13 cellular contexts compared by ENCODE assay signal in the genomic region with DNA sequence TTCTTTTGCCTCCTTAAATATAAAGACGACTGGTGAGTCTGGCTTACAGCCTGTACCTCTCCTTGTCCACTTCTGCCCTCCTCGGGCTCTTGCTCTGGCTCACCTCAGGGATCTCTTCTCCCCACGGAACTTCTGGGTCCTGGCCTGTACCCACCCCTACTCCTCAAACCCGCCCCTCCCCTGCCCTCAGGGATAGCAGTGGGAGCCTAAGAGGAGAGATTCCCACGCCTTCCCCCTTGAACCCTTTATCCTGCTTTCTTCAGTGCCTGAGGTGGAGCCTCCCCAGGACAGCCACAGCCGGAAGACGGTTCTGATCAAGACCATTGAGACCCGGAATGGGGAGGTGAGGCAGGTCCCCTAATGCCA. TPM values are rescaled to one million over a fixed set of nuclear protein-coding genes. Genes with fewer than 3 reads are reported as not detected.
A peak's percentile ranks its signal among the peaks of the same experiment; 100 is the strongest.
DNase-seq lines count a peak whose midpoint lies in the region; ATAC-seq and TF ChIP-seq lines count a peak whose summit lies in the region.
"Had no signal": no experiment of that assay in that cellular context is flagged by ENCODE, and none has a peak within 500 bp of the region (broad histone marks: within the 10 kb centered on the region; RNA-seq: fewer than 3 reads in every experiment).

No MANE protein-coding gene starts in this region.

- peak overlapping the region in 8 of 10 donors; percentile 19 to 34 (median 24) for H3K4me3 ChIP-seq in heart right ventricle
- H3K4me3 ChIP-seq in heart left ventricle: peak overlapping the region in 5 of 12 donors; percentile 8 to 23 (median 10)
- peak overlapping the region; percentile 36 for H3K4me3 ChIP-seq in iPS-15b (ENCODE audit: low read depth, low read length)
- peak overlapping the region; percentile 35 for H3K4me3 ChIP-seq in thymus (ENCODE audit: low read length)
- H3K4me3 ChIP-seq in upper lobe of left lung: peak overlapping the region in 2 of 4 donors; percentile 12 to 27

- 16 to 17% methylated on average over 8 of the region's 8 CpGs for WGBS in heart right ventricle, 2 donors
- WGBS in heart left ventricle, 4 donors: 13 to 21% (median 16%) methylated on average over 8 of the region's 8 CpGs
- WGBS in thymus: 27% methylated on average over 8 of the region's 8 CpGs
- WGBS in upper lobe of left lung, 2 donors: 29 to 32% methylated on average over 7 to 8 of the region's 8 CpGs

- peaks cover 43 to 49% of the 10 kb centered on the region in 2 donors for H3K27me3 Mint-ChIP-seq in T-cell

- H3K36me3 Mint-ChIP-seq in T-cell: no peaks in the 10 kb centered on the region

- H3K27ac ChIP-seq in heart right ventricle: no peak overlapping the region
- no peak overlapping the region for H3K27ac ChIP-seq in heart left ventricle
- no peak overlapping the region for H3K27ac ChIP-seq in thymus (ENCODE audit: low read depth)
- no peak overlapping the region for H3K27ac ChIP-seq in upper lobe of left lung

- H3K36me3 ChIP-seq in heart right ventricle: no peaks in the 10 kb centered on the region
- no peaks in the 10 kb centered on the region for H3K36me3 ChIP-seq in heart left ventricle
- H3K36me3 ChIP-seq in iPS-15b (ENCODE audit: control insufficient read depth, insufficient read depth, low read length): no peaks in the 10 kb centered on the region
- no peaks in the 10 kb centered on the region for H3K36me3 ChIP-seq in thymus (ENCODE audit: control insufficient read depth, insufficient read depth)
- no peaks in the 10 kb centered on the region for H3K36me3 ChIP-seq in upper lobe of left lung

- H3K4me3 Mint-ChIP-seq in T-cell: peak overlapping the region; percentile 9 to 70 (median 25)

- H3K9ac ChIP-seq in iPS-15b (ENCODE audit: low read depth, low read length): no peak overlapping the region

- TF ChIP-seq POLR2A in heart left ventricle (IDR thresholded peaks at IDR 0.05) (no peak), upper lobe of left lung (IDR thresholded peaks at IDR 0.05) (no peak)

- TF ChIP-seq CTCF in heart right ventricle (IDR thresholded peaks at IDR 0.05): no peak
- TF ChIP-seq CTCF in heart left ventricle (IDR thresholded peaks at IDR 0.05): no peak
- no peak for TF ChIP-seq CTCF in upper lobe of left lung (IDR thresholded peaks at IDR 0.05)

- TF ChIP-seq EP300 in upper lobe of left lung (IDR thresholded peaks at IDR 0.05): no peak

- no peak for DNase-seq in heart right ventricle
- no peak for DNase-seq in heart left ventricle
- DNase-seq in T-cell: no peak
- DNase-seq in Kasumi-1 (lab: John Stamatoyannopoulos, UW): no peak
- no peak for DNase-seq in upper lobe of left lung

- H3K4me1 ChIP-seq in heart right ventricle (peaks cover 12 to 38% (median 31%) of the 10 kb centered on the region in 9 donors), heart left ventricle (peaks cover 0 to 37% (median 17%) of the 10 kb centered on the region in 12 donors), iPS-15b (ENCODE audit: control insufficient read depth, insufficient read depth, low read length) (peaks cover 12% of the 10 kb centered on the region), thymus (ENCODE audit: control insufficient read depth, insufficient read depth, low read length) (peaks cover 8% of the 10 kb centered on the region), upper lobe of left lung (peaks cover 21 to 46% (median 29%) of the 10 kb centered on the region in 4 donors)

- no peak overlapping the region for H3K27ac Mint-ChIP-seq in T-cell
- H3K27ac Mint-ChIP-seq: activated CD4-positive, alpha-beta T cell treated with anti-CD3 and anti-CD28 coated beads for 36 hours had no signal

- H3K27me3 ChIP-seq in heart right ventricle (peaks cover 27 to 84% (median 79%) of the 10 kb centered on the region in 7 donors), heart left ventricle (peaks cover 33 to 77% (median 59%) of the 10 kb centered on the region in 9 donors), iPS-15b (ENCODE audit: control insufficient read depth, insufficient read depth, low read length) (peaks cover 65% of the 10 kb centered on the region), thymus (ENCODE audit: control insufficient read depth, insufficient read depth) (peaks cover 53% of the 10 kb centered on the region), upper lobe of left lung (peaks cover 0 to 42% (median 34%) of the 10 kb centered on the region in 4 donors)

- CTCF ChIA-PET in T-cell (lab: Charles Lee): interaction anchor here in 1 of 2 donors (0.6 to 1.4 kb wide), 5 partner anchors 25 to 246 kb away, joined by 3 to 6 read pairs (median 4); a partner anchor contains a TSS

- no peaks in the 10 kb centered on the region for H3K9me3 ChIP-seq in heart right ventricle
- no peaks in the 10 kb centered on the region for H3K9me3 ChIP-seq in heart left ventricle
- H3K9me3 ChIP-seq in iPS-15b (ENCODE audit: control insufficient read depth, insufficient read depth, low read length): no peaks in the 10 kb centered on the region
- no peaks in the 10 kb centered on the region for H3K9me3 ChIP-seq in thymus (ENCODE audit: control insufficient read depth)
- no peaks in the 10 kb centered on the region for H3K9me3 ChIP-seq in upper lobe of left lung

- POLR2A ChIA-PET in T-cell (lab: Charles Lee): no interaction called here

- H3K9me3 Mint-ChIP-seq in T-cell: no peaks in the 10 kb centered on the region
- H3K9me3 Mint-ChIP-seq: neural crest cell had no signal

- ATAC-seq in heart right ventricle: no peak
- ATAC-seq in heart left ventricle: no peak
- no peak for ATAC-seq in T-cell (replicated peaks in 1 of 4)
- ATAC-seq in upper lobe of left lung (ENCODE audit: low FRiP score in 2 of 2): no peak
- no peak for ATAC-seq in HG03460 (IDR thresholded peaks at IDR 0.05; ENCODE audit: unreplicated experiment)

- intact Hi-C loops in heart right ventricle (cut with DNase I): loop anchor here in 2 of 10 donors (5.0 to 10.0 kb wide), 2 partner anchors 35 to 47 kb away; a partner anchor contains a TSS
- intact Hi-C loops in heart left ventricle (cut with DNase I): no loop called here

- H3K4me1 Mint-ChIP-seq in T-cell: peaks cover 9 to 27% (median 17%) of the 10 kb centered on the region in 3 donors

RNA-seq across cellular contexts. Expression of a gene that starts 2.7 kb away (rescaled TPM):
- total RNA-seq in heart right ventricle: under 1 TPM in 5 of 10 donors, not detected in 5; 0.10 to 0.64 (median 0.47) TPM
- under 1 TPM; 0.35 to 0.51 TPM for polyA plus RNA-seq in heart right ventricle
- total RNA-seq in heart left ventricle: under 1 TPM in 4 of 9 donors, not detected in 5; 0.36 to 0.70 (median 0.54) TPM
- polyA plus RNA-seq in heart left ventricle: under 1 TPM; 0.11 to 0.27 TPM
- total RNA-seq in T-cell: not detected
- 1.6 TPM for polyA plus RNA-seq in thymus
- 1 to 10 TPM in 1 of 6 donors, under 1 TPM in 1, not detected in 4; 0.27 to 1.2 TPM for total RNA-seq in upper lobe of left lung
- total RNA-seq: activated CD4-positive, alpha-beta T cell treated with anti-CD3 and anti-CD28 coated beads for 36 hours; endothelial cell of umbilical vein had no signal
- polyA plus RNA-seq: BJ, endothelial cell of umbilical vein had no signal

RNA-seq across cellular contexts. Expression of a gene that starts 25.4 kb away (rescaled TPM):
- total RNA-seq in heart right ventricle (1 to 10 TPM in 2 of 10 donors, under 1 TPM in 5, not detected in 3; 0.40 to 4.9 (median 0.72) TPM), heart left ventricle (1 to 10 TPM in 2 of 9 donors, under 1 TPM in 4, not detected in 3; 0.33 to 6.4 (median 0.85) TPM), T-cell (1 to 10 TPM in 4 of 5 donors, under 1 TPM in 1; 0.98 to 1.9 (median 1.3) TPM), upper lobe of left lung (1 to 10 TPM in 3 of 6 donors, under 1 TPM in 1, not detected in 2; 0.86 to 3.3 (median 3.0) TPM)
- polyA plus RNA-seq in heart right ventricle (1 to 10 TPM in 1 of 2 donors, under 1 TPM in 1; 0.20 to 1.3 TPM), heart left ventricle (under 1 TPM in 1 of 2 donors, not detected in 1; 0.11 TPM), thymus (12.4 TPM)

RNA-seq across cellular contexts. Expression of a gene that starts 32.8 kb away (rescaled TPM):
- total RNA-seq in heart right ventricle: 100 to 1,000 TPM in 2 of 10 donors, 10 to 100 TPM in 8; 25.9 to 106 (median 53.1) TPM
- polyA plus RNA-seq in heart right ventricle: 100 to 1,000 TPM in 1 of 2 donors, 10 to 100 TPM in 1; 24.5 to 389 TPM
- total RNA-seq in heart left ventricle: 100 to 1,000 TPM in 2 of 9 donors, 10 to 100 TPM in 7; 35.2 to 298 (median 68.8) TPM
- polyA plus RNA-seq in heart left ventricle: 100 to 1,000 TPM in 1 of 2 donors, 10 to 100 TPM in 1; 45.3 to 554 TPM
- 10 to 100 TPM; 16.4 to 53.7 (median 48.4) TPM for total RNA-seq in T-cell
- 115 TPM for polyA plus RNA-seq in thymus
- total RNA-seq in upper lobe of left lung: 100 to 1,000 TPM in 4 of 6 donors, 10 to 100 TPM in 2; 50.3 to 375 (median 108) TPM

RNA-seq across cellular contexts. Expression of a gene that starts 39.3 kb away (rescaled TPM):
- not detected for total RNA-seq in heart right ventricle
- polyA plus RNA-seq in heart right ventricle: not detected
- total RNA-seq in heart left ventricle: not detected
- not detected for polyA plus RNA-seq in heart left ventricle
- total RNA-seq in T-cell: not detected
- polyA plus RNA-seq in thymus: 0.21 TPM
- total RNA-seq in upper lobe of left lung: not detected
- total RNA-seq: activated CD4-positive, alpha-beta T cell treated with anti-CD3 and anti-CD28 coated beads for 36 hours; aorta; endothelial cell of umbilical vein had no signal
- polyA plus RNA-seq: aorta, BJ, endothelial cell of umbilical vein had no signal

RNA-seq across cellular contexts. Expression of a gene that starts 49.0 kb away (rescaled TPM):
- total RNA-seq in heart right ventricle: under 1 TPM in 7 of 10 donors, not detected in 3; 0.17 to 0.59 (median 0.26) TPM
- under 1 TPM in 1 of 2 donors, not detected in 1; 0.01 TPM for polyA plus RNA-seq in heart right ventricle
- 1 to 10 TPM in 1 of 9 donors, under 1 TPM in 5, not detected in 3; 0.08 to 4.4 (median 0.53) TPM for total RNA-seq in heart left ventricle
- polyA plus RNA-seq in heart left ventricle: under 1 TPM in 1 of 2 donors, not detected in 1; 0.11 TPM
- total RNA-seq in T-cell: under 1 TPM in 1 of 5 donors, not detected in 4; 0.07 TPM
- polyA plus RNA-seq in thymus: 0.27 TPM
- total RNA-seq in upper lobe of left lung: under 1 TPM in 4 of 6 donors, not detected in 2; 0.15 to 0.59 (median 0.38) TPM
